ENCODE assay signal across 8 cellular contexts in genomic region chr10:30392564-30392990, GRCh38. TPM values are rescaled to one million over a fixed set of nuclear protein-coding genes. Genes with fewer than 3 reads are reported as not detected.
DNase-seq lines count a peak whose midpoint lies in the region; ATAC-seq and TF ChIP-seq lines count a peak whose summit lies in the region.

No MANE protein-coding gene starts in this region.

- peak; percentile 99 for ATAC-seq in left ventricle myocardium superior

- H3K9me3 ChIP-seq in adrenal gland (replicated peaks in 1 of 3), result no peaks in the 10 kb centered on the region

- intact Hi-C loops in adrenal gland (cut with DNase I), result loop anchor here (5.0 kb wide), 2 partner anchors 195 to 200 kb away; no protein-coding TSS in a partner anchor
- intact Hi-C loops in left ventricle myocardium superior (cut with micrococcal nuclease), result loop anchor here (5.0 kb wide), 1 partner anchor 200 kb away; no protein-coding TSS in a partner anchor

- TF ChIP-seq POLR2A in adrenal gland (IDR thresholded peaks at IDR 0.05), result no peak

- no peaks in the 10 kb centered on the region for H3K27me3 ChIP-seq in adrenal gland

- WGBS in adrenal gland, 4 donors, result 4 to 8% (median 7%) methylated on average over 12 to 17 of the region's 17 CpGs

- peaks cover 0 to 11% of the 10 kb centered on the region in 2 donors for H3K4me1 ChIP-seq in adrenal gland (replicated peaks in 1 of 2)

- peak overlapping the region in 1 of 4 donors; percentile 38 for H3K4me3 ChIP-seq in adrenal gland

- no peak overlapping the region for H3K27ac ChIP-seq in adrenal gland

- no peaks in the 10 kb centered on the region for H3K36me3 ChIP-seq in adrenal gland (replicated peaks in 1 of 2)

- TF ChIP-seq CTCF in adrenal gland (IDR thresholded peaks at IDR 0.05), result peak; percentile 90 to 94 (median 92)

- DNase-seq in ELR (ENCODE audit: low read depth) (peak; percentile 71), H4 (ENCODE audit: low spot score) (peak; percentile 48), M059J (ENCODE audit: low read depth) (peak; percentile 49), T-helper 1 cell (peak; percentile 38 to 71 (median 67)), adrenal gland (peak; percentile 51 to 85 (median 77)), left ventricle myocardium superior (peak; percentile 78), renal cortical epithelial cell (ENCODE audit: low read depth) (peak; percentile 38), DMS79 treated with DMSO at 0.1 percent for 48 hours (lab: John Stamatoyannopoulos, UW) (no peak)

RNA-seq across cellular contexts. Expression of gene MAP3K8, which starts 41.4 kb away (rescaled TPM):
- total RNA-seq in H4 (2014; rRNA removed; shearing (Covaris generic)), result 0.94 and 3.3 TPM in 2 replicates
- total RNA-seq in M059J (2014; rRNA removed; shearing (Covaris generic)), result 0.76 and 3.3 TPM in 2 replicates
- total RNA-seq in adrenal gland, result 10 to 100 TPM in 7 of 8 donors, 1 to 10 TPM in 1; 2.0 to 58.0 (median 27.1) TPM
- polyA plus RNA-seq in adrenal gland, result 10 to 100 TPM; 13.4 to 32.4 (median 13.7) TPM
- total RNA-seq in left ventricle myocardium superior, result 7.4 TPM
- 2.1 and 10.9 TPM in 2 replicates for total RNA-seq in renal cortical epithelial cell

RNA-seq across cellular contexts. Expression of gene MTPAP, which starts 43.5 kb away (rescaled TPM):
- total RNA-seq in H4 (2014; rRNA removed; shearing (Covaris generic)), result 10.5 and 17.1 TPM in 2 replicates
- 6.5 and 9.5 TPM in 2 replicates for total RNA-seq in M059J (2014; rRNA removed; shearing (Covaris generic))
- total RNA-seq in adrenal gland, result 10 to 100 TPM in 7 of 8 donors, 1 to 10 TPM in 1; 4.4 to 30.7 (median 20.4) TPM
- 10 to 100 TPM; 10.8 to 27.8 (median 21.2) TPM for polyA plus RNA-seq in adrenal gland
- total RNA-seq in left ventricle myocardium superior, result 24.0 TPM
- total RNA-seq in renal cortical epithelial cell, result 12.5 and 35.3 TPM in 2 replicates
